ENCODE assay signal across 8 cellular contexts in the genomic region with DNA sequence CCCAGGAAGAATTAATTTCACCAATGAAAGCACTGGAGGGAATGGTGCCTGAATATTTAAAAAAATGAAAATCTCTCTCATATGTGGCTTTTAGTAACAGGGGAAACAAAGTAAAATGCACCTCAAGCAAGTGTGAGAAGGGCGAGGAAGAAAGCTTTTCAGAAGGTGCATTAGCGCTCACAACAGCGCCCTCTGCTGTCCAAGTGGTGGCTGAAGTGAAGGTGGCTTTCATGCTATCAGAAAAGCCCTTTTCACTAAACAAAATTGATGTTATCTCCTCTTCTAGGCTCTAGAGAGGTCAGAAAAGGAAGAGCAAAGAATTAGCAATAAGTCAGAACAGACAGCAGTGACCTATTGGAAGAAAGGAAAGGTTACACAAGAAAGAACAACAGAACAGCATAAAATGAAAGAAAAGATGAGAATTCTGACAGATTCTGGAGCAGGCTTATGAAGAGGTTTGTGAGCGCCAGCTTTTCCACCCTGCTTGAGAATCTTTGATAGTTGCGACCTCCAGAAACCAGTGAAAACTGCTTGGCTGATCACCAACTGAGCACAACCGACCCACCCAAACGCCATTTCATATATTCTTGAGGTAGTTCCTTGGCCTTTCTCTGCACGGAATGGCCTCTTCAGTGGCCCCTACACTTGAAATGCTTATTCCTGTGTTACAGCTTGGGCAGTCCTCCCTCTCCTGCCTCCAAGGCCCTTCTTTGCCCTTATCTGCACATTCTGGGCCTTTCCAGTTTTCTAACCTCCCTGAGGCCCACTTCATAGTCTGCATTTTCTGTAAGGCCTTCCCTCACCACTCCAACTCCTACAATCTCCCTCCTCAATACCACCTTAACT. TPM values are rescaled to one million over a fixed set of nuclear protein-coding genes. Genes with fewer than 3 reads are reported as not detected.
DNase-seq lines count a peak whose midpoint lies in the region; ATAC-seq and TF ChIP-seq lines count a peak whose summit lies in the region.

No MANE protein-coding gene starts in this region.

- DNase-seq in AG08396 (ENCODE audit: low spot score) = peak; percentile 46
- DNase-seq in HS-27A (ENCODE audit: low read depth) = peak; percentile 42
- peak; percentile 52 for DNase-seq in SK-N-MC (ENCODE audit: low read depth, low spot score)
- DNase-seq in activated naive CD4-positive, alpha-beta T cell treated with anti-CD3 and anti-CD28 coated beads, Interleukin-2, amount 50 U/mL, for 16 hours = peak; percentile 71
- peak; percentile 74 for DNase-seq in left cardiac atrium
- DNase-seq in retinal pigment epithelial cell (ENCODE audit: low read depth) = no peak

- ATAC-seq in GM18519 (IDR thresholded peaks at IDR 0.05; ENCODE audit: low FRiP score, unreplicated experiment) (peak; percentile 51), left cardiac atrium (peak; percentile 41 to 52), HG02840 (IDR thresholded peaks at IDR 0.05; ENCODE audit: low FRiP score, unreplicated experiment) (no peak)

- peaks cover 21% of the 10 kb centered on the region for H3K36me3 ChIP-seq in SK-N-MC (ENCODE audit: insufficient read depth, low read length)

- no peaks in the 10 kb centered on the region for H3K9me3 ChIP-seq in SK-N-MC (ENCODE audit: low read depth, low read length)

- TF ChIP-seq CTCF in retinal pigment epithelial cell (conservative IDR thresholded peaks at IDR 0.05; ENCODE audit: low read depth, low read length) = peak; percentile 98

- H3K27ac ChIP-seq in SK-N-MC = no peak overlapping the region

- no peak overlapping the region for H3K9ac ChIP-seq in SK-N-MC (ENCODE audit: insufficient read length)

- intact Hi-C loops in left cardiac atrium (cut with DNase I) = loop anchor here in 1 of 2 donors (5.0 kb wide), 1 partner anchor 550 kb away; no protein-coding TSS in a partner anchor

- H3K4me3 ChIP-seq in SK-N-MC = no peak overlapping the region
- H3K4me3 ChIP-seq in retinal pigment epithelial cell (ENCODE audit: low read length) = no peak overlapping the region

RNA-seq across cellular contexts. Expression of a gene that starts 45.3 kb away (rescaled TPM):
- not detected for total RNA-seq in left cardiac atrium
